In genomic region chr2:222105046-222105445, GRCh38 we compare ENCODE assay signal across 19 cellular contexts.
"Had no signal": no experiment of that assay in that cellular context is flagged by ENCODE, and none has a peak within 500 bp of the region (broad histone marks: within the 10 kb centered on the region; RNA-seq: fewer than 3 reads in every experiment).

No MANE protein-coding gene starts in this region.

- H3K4me1 ChIP-seq: colonic mucosa, heart right ventricle, prostate gland had no signal

- H3K36me3 ChIP-seq: colonic mucosa, heart right ventricle, prostate gland, thoracic aorta had no signal

- H3K27me3 ChIP-seq: colonic mucosa had no signal

- H3K9me3 ChIP-seq: colonic mucosa, heart right ventricle, prostate gland, thoracic aorta had no signal

- H3K4me3 ChIP-seq: colonic mucosa, heart right ventricle, lung, prostate gland, thoracic aorta had no signal

- ATAC-seq: heart right ventricle; left lobe of liver; naive thymus-derived CD4-positive, alpha-beta T cell; right cardiac atrium had no signal

- H3K27ac ChIP-seq: colonic mucosa, epithelial cell of prostate, heart right ventricle, prostate gland, thoracic aorta had no signal

- DNase-seq: activated CD4-positive, alpha-beta T cell treated with anti-CD3 and anti-CD28 coated beads for 4 hours; activated CD4-positive, alpha-beta T cell treated with anti-CD3 and anti-CD28 coated beads, Interleukin-2, amount 50 U/mL, for 48 hours; activated CD4-positive, CD25-positive, alpha-beta regulatory T cell; activated naive CD4-positive, alpha-beta T cell treated with anti-CD3 and anti-CD28 coated beads, Interleukin-2, amount 50 U/mL, for 16 hours; activated T-cell treated with anti-CD3 and anti-CD28 coated beads, Interleukin-2, amount 50 U/mL, for 48 hours; aorta; colonic mucosa; endodermal cell; heart right ventricle; naive thymus-derived CD4-positive, alpha-beta T cell; right cardiac atrium; stimulated activated CD4-positive, alpha-beta T cell treated with anti-CD3 and anti-CD28 coated beads, Interleukin-4, amount 100 ng/mL, for 24 hours; stimulated activated naive CD4-positive, alpha-beta T cell treated with Interleukin-2 at 50 U/mL for 16 hours; T1000 had no signal
